In the genomic region with DNA sequence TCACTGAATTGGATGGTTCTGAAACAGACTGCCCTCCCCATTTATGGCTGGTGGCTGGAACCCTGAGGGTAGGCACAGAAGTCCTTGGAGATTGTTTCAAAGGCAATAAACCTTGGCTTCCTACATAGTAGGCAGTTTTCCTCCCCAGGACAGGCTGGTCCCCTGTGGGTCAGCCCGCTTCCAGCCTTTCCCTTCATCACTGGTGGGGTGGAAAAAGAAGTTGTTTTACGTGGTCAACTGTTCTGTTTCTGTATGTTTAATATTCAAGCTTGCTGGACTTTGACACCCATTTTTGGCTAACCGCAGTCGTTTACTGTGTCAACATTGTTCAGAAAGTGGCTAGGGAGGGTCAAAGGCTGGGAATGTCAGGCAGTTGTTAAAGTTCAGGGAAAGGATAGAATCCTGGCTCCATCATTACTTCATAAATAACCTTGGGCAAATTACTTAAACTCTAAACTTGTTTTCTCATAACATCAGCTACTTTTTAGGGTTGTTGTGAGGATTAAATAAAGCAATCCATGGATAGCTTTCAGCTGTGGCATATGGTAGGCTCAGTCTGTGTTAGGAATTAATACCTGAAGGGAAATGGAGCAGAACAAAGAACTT, we compare ENCODE assay signal across 8 cellular contexts. TPM values are rescaled to one million over a fixed set of nuclear protein-coding genes. Genes with fewer than 3 reads are reported as not detected.
A peak's percentile ranks its signal among the peaks of the same experiment; 100 is the strongest.
DNase-seq lines count a peak whose midpoint lies in the region; ATAC-seq and TF ChIP-seq lines count a peak whose summit lies in the region.

No MANE protein-coding gene starts in this region.

- peak overlapping the region; percentile 100 for H3K27ac ChIP-seq in duodenal mucosa (ENCODE audit: low read depth, low read length)

- ATAC-seq in left ventricle myocardium superior, result no peak

- H3K9me3 Mint-ChIP-seq in neural crest cell, result no peaks in the 10 kb centered on the region

- H3K27ac Mint-ChIP-seq in neural crest cell (ENCODE audit: unreplicated experiment), result no peak overlapping the region

- peaks cover 37% of the 10 kb centered on the region for H3K4me1 Mint-ChIP-seq in neural crest cell

- no peaks in the 10 kb centered on the region for H3K27me3 Mint-ChIP-seq in neural crest cell (ENCODE audit: low read depth)

- no peaks in the 10 kb centered on the region for H3K9me3 ChIP-seq in duodenal mucosa (ENCODE audit: control insufficient read depth in 1 of 2, low read length in 2 of 2)

- no peaks in the 10 kb centered on the region for H3K27me3 ChIP-seq in duodenal mucosa (ENCODE audit: control insufficient read depth in 1 of 2, insufficient read depth in 2 of 2, low read length in 2 of 2)

- peak overlapping the region; percentile 100 for H3K9ac ChIP-seq in duodenal mucosa (ENCODE audit: low read depth in 1 of 2, low read length in 2 of 2)

- intact Hi-C loops in left ventricle myocardium superior (cut with micrococcal nuclease), result no loop called here

- peak overlapping the region; percentile 98 to 99 for H3K4me3 ChIP-seq in duodenal mucosa (ENCODE audit: low read depth in 1 of 2, low read length in 2 of 2)

- H3K36me3 Mint-ChIP-seq in neural crest cell (ENCODE audit: low read depth), result no peaks in the 10 kb centered on the region

- TF ChIP-seq CTCF in neural crest cell (conservative IDR thresholded peaks at IDR 0.05), result no peak

- peak; percentile 11 for DNase-seq in DMS79 (lab: John Stamatoyannopoulos, UW)
- DNase-seq in NCI-H526 (lab: John Stamatoyannopoulos, UW), result peak; percentile 76 to 79
- DNase-seq in neural crest cell (ENCODE audit: low read depth, low spot score), result no peak
- no peak for DNase-seq in NCI-H446 treated with DMSO at 0.1 percent for 48 hours (lab: John Stamatoyannopoulos, UW)
- no peak for DNase-seq in left ventricle myocardium superior
- DNase-seq in SHP77 treated with DMSO at 0.1 percent for 48 hours (lab: John Stamatoyannopoulos, UW), result no peak
- no peak for DNase-seq in stimulated activated CD4-positive, alpha-beta T cell treated with anti-CD3 and anti-CD28 coated beads, Interleukin-15, amount 100 ng/mL, for 24 hours

- H3K4me1 ChIP-seq in duodenal mucosa (ENCODE audit: control insufficient read depth in 1 of 2, insufficient read depth in 2 of 2, low read length in 2 of 2), result peaks cover 16 to 33% of the 10 kb centered on the region in 2 donors

- H3K4me3 Mint-ChIP-seq in neural crest cell, result peak overlapping the region; percentile 98

- peaks cover 14 to 17% of the 10 kb centered on the region in 2 donors for H3K36me3 ChIP-seq in duodenal mucosa (ENCODE audit: control insufficient read depth in 1 of 2, insufficient read depth in 2 of 2, low read length in 2 of 2)

RNA-seq across cellular contexts. Expression of gene KLHDC2, which starts 2.4 kb away (rescaled TPM):
- total RNA-seq in neural crest cell (36.1 and 36.4 TPM in 2 replicates), left ventricle myocardium superior (85.5 TPM)

Comparison
In these comparisons a context has a peak if more than half of its experiments do, and no peak if none do; other contexts are left out.
1. DNase-seq: peak in DMS79 (single experiment) and NCI-H526 (2 of 2); none in neural crest cell (single experiment), NCI-H446 treated with DMSO at 0.1 percent for 48 hours (single experiment), left ventricle myocardium superior (single experiment), SHP77 treated with DMSO at 0.1 percent for 48 hours (single experiment) and stimulated activated CD4-positive, alpha-beta T cell treated with anti-CD3 and anti-CD28 coated beads, Interleukin-15, amount 100 ng/mL, for 24 hours (single experiment).